Comparison of ENCODE assay signal across 17 cellular contexts in the genomic region with DNA sequence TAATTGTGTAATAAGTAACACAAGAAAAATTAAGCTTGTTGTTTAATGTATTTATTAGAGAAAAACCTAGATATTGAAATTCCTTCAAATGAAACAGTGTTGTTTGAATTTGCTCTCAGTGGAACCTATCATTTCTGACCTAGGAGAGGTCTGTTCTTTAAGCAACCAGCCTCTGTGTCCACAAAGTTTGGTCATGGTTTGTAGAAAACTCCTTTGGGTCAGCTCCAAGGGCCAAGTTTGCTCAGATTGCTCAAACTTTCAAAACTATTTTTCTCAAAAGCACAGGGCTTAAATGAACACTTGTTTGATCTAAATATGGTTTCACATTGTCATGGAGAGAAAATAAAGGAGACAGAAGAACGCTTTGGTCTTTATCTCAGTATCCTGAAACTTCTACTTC.
"Had no signal": no experiment of that assay in that cellular context is flagged by ENCODE, and none has a peak within 500 bp of the region (broad histone marks: within the 10 kb centered on the region; RNA-seq: fewer than 3 reads in every experiment).

No MANE protein-coding gene starts in this region.

- H3K4me3 ChIP-seq: heart right ventricle, left ventricle myocardium inferior, thyroid gland had no signal

- H3K27me3 ChIP-seq: heart right ventricle, thyroid gland had no signal

- H3K4me3 Mint-ChIP-seq: mesothelial cell of epicardium; naive thymus-derived CD8-positive, alpha-beta T cell; stimulated activated naive CD8-positive, alpha-beta T cell treated with anti-CD3 and anti-CD28 coated beads, Interleukin-15, Interleukin-2, amounts not matched to agents 100 ng/mL and 50 ng/mL, for 24 hours had no signal

- H3K9me3 Mint-ChIP-seq: activated naive CD4-positive, alpha-beta T cell treated with anti-CD3 and anti-CD28 coated beads, Interleukin-2, amount 50 U/mL, for 72 hours; stimulated activated naive CD8-positive, alpha-beta T cell treated with anti-CD3 and anti-CD28 coated beads, Interleukin-15, Interleukin-2, amounts not matched to agents 100 ng/mL and 50 ng/mL, for 24 hours had no signal

- H3K4me1 ChIP-seq: thyroid gland had no signal

- H3K27me3 Mint-ChIP-seq: naive thymus-derived CD8-positive, alpha-beta T cell; progenitor cell of endocrine pancreas; stimulated activated naive CD8-positive, alpha-beta T cell treated with anti-CD3 and anti-CD28 coated beads, Interleukin-15, Interleukin-2, amounts not matched to agents 100 ng/mL and 50 ng/mL, for 24 hours had no signal

- H3K36me3 ChIP-seq: thyroid gland had no signal

- H3K27ac ChIP-seq: heart right ventricle, left ventricle myocardium inferior, thyroid gland had no signal

- DNase-seq: activated CD4-positive, alpha-beta T cell treated with anti-CD3 and anti-CD28 coated beads for 1 hour; activated T-cell treated with anti-CD3 and anti-CD28 coated beads, Interleukin-2, amount 50 U/mL, for 1 hour; effector CD4-positive, alpha-beta T cell; erythroblast; heart right ventricle; left ventricle myocardium inferior; mammary epithelial cell; naive thymus-derived CD8-positive, alpha-beta T cell; retina; stimulated activated CD4-positive, alpha-beta T cell treated with anti-CD3 and anti-CD28 coated beads, Interleukin-1b, Interleukin-23, amount 100 ng/mL, for 48 hours; substantia nigra; T-helper 9 cell; thyroid gland had no signal

- ATAC-seq: activated naive CD4-positive, alpha-beta T cell treated with anti-CD3 and anti-CD28 coated beads, Interleukin-2, amount 50 U/mL, for 72 hours; heart right ventricle; naive thymus-derived CD8-positive, alpha-beta T cell had no signal

- H3K27ac Mint-ChIP-seq: activated naive CD4-positive, alpha-beta T cell treated with anti-CD3 and anti-CD28 coated beads, Interleukin-2, amount 50 U/mL, for 72 hours; progenitor cell of endocrine pancreas; stimulated activated naive CD8-positive, alpha-beta T cell treated with anti-CD3 and anti-CD28 coated beads, Interleukin-15, Interleukin-2, amounts not matched to agents 100 ng/mL and 50 ng/mL, for 24 hours had no signal

- H3K9me3 ChIP-seq: heart right ventricle, left ventricle myocardium inferior, thyroid gland had no signal
